8 cellular contexts compared by ENCODE assay signal in genomic region chr2:226791487-226792081, GRCh38. TPM values are rescaled to one million over a fixed set of nuclear protein-coding genes. Genes with fewer than 3 reads are reported as not detected.
A peak's percentile ranks its signal among the peaks of the same experiment; 100 is the strongest.
DNase-seq lines count a peak whose midpoint lies in the region; ATAC-seq and TF ChIP-seq lines count a peak whose summit lies in the region.

No MANE protein-coding gene starts in this region.

- H3K79me2 ChIP-seq in neural progenitor cell (ENCODE audit: low read depth): peaks cover 88% of the 10 kb centered on the region

- H3K27ac ChIP-seq in RWPE2 (ENCODE audit: poor library complexity, severe bottlenecking): peak overlapping the region; percentile 93
- peak overlapping the region; percentile 99 for H3K27ac ChIP-seq in foreskin keratinocyte
- H3K27ac ChIP-seq in neural progenitor cell: peak overlapping the region; percentile 73
- peak overlapping the region; percentile 86 for H3K27ac ChIP-seq in subcutaneous abdominal adipose tissue (ENCODE audit: low read depth, low read length)

- ATAC-seq in RWPE2 (ENCODE audit: low read depth) (peak; percentile 71), foreskin keratinocyte (peak; percentile 91)

- peak overlapping the region; percentile 88 for H3K4me2 ChIP-seq in neural progenitor cell

- H3K36me3 Mint-ChIP-seq in neural progenitor cell: peaks cover 57% of the 10 kb centered on the region

- H3K4me1 Mint-ChIP-seq in neural progenitor cell: peaks cover 50% of the 10 kb centered on the region

- TF ChIP-seq CTCF in RWPE2 (IDR thresholded peaks at IDR 0.05; ENCODE audit: poor library complexity, severe bottlenecking): peak; percentile 26
- peak; percentile 59 for TF ChIP-seq CTCF in foreskin keratinocyte (conservative IDR thresholded peaks at IDR 0.05)
- peak; percentile 46 for TF ChIP-seq CTCF in neural progenitor cell (IDR thresholded peaks at IDR 0.05)

- H3K9ac ChIP-seq in ES-I3 (ENCODE audit: low read depth, low read length) (peak overlapping the region; percentile 90), neural progenitor cell (peak overlapping the region; percentile 11), subcutaneous abdominal adipose tissue (ENCODE audit: low read length in 5 of 5) (peak overlapping the region; percentile 52 to 94 (median 79))

- H3F3A ChIP-seq in neural progenitor cell (ENCODE audit: low read depth): peaks cover 11% of the 10 kb centered on the region

- H3K27me3 Mint-ChIP-seq in neural progenitor cell (ENCODE audit: insufficient read depth, low read depth): peaks cover 2% of the 10 kb centered on the region

- H3K27ac Mint-ChIP-seq in neural progenitor cell: peak overlapping the region; percentile 92

- H3K4me3 Mint-ChIP-seq in neural progenitor cell: peak overlapping the region; percentile 85

- H3K9me3 ChIP-seq in ES-I3 (ENCODE audit: control insufficient read depth, insufficient read depth, low read length): no peaks in the 10 kb centered on the region
- H3K9me3 ChIP-seq in RWPE2 (ENCODE audit: severe bottlenecking): no peaks in the 10 kb centered on the region
- no peaks in the 10 kb centered on the region for H3K9me3 ChIP-seq in neural progenitor cell (ENCODE audit: low read depth)
- no peaks in the 10 kb centered on the region for H3K9me3 ChIP-seq in subcutaneous abdominal adipose tissue (ENCODE audit: control insufficient read depth in 5 of 5, low read length in 5 of 5)

- H4K20me1 ChIP-seq in neural progenitor cell (ENCODE audit: low read depth): peaks cover 18% of the 10 kb centered on the region

- H3K4me3 ChIP-seq in RWPE2 (ENCODE audit: severe bottlenecking) (peak overlapping the region; percentile 63), neural progenitor cell (peak overlapping the region; percentile 52), subcutaneous abdominal adipose tissue (ENCODE audit: low read depth in 1 of 5, low read length in 5 of 5) (peak overlapping the region; percentile 66 to 82 (median 78))

- peak overlapping the region; percentile 99 for H2AFZ ChIP-seq in neural progenitor cell (replicated peaks)

- H3K36me3 ChIP-seq in ES-I3 (ENCODE audit: insufficient read depth, low read length) (no peaks in the 10 kb centered on the region), RWPE2 (ENCODE audit: low read depth) (peaks cover 94% of the 10 kb centered on the region), neural progenitor cell (no peaks in the 10 kb centered on the region), subcutaneous abdominal adipose tissue (ENCODE audit: control insufficient read depth in 5 of 5, insufficient read depth in 5 of 5, low read length in 5 of 5) (peaks cover 0 to 8% (median 3%) of the 10 kb centered on the region in 5 donors)

- H3K9me3 Mint-ChIP-seq in neural progenitor cell: peaks cover 20% of the 10 kb centered on the region

- H3K27me3 ChIP-seq in RWPE2 (ENCODE audit: insufficient read depth, poor library complexity, severe bottlenecking) (no peaks in the 10 kb centered on the region), foreskin keratinocyte (no peaks in the 10 kb centered on the region), neural progenitor cell (no peaks in the 10 kb centered on the region), subcutaneous abdominal adipose tissue (ENCODE audit: control insufficient read depth in 5 of 5, insufficient read depth in 4 of 5, low read length in 5 of 5) (no peaks in the 10 kb centered on the region)

- peaks cover 15% of the 10 kb centered on the region; the same call in 1 of the 2 replicates for H3K4me1 ChIP-seq in ES-I3 (ENCODE audit: insufficient read depth, low read length)
- peaks cover 20% of the 10 kb centered on the region for H3K4me1 ChIP-seq in RWPE2 (ENCODE audit: insufficient read depth, poor library complexity, severe bottlenecking)
- peaks cover 7% of the 10 kb centered on the region for H3K4me1 ChIP-seq in foreskin keratinocyte
- H3K4me1 ChIP-seq in neural progenitor cell: peaks cover 33% of the 10 kb centered on the region
- peaks cover 2 to 69% (median 56%) of the 10 kb centered on the region in 5 donors for H3K4me1 ChIP-seq in subcutaneous abdominal adipose tissue (ENCODE audit: control insufficient read depth in 5 of 5, insufficient read depth in 5 of 5, low read length in 5 of 5)

- DNase-seq in GOT3 (lab: John Stamatoyannopoulos, UW) (peak; percentile 59), LHCN-M2 (ENCODE audit: low read depth) (peak; percentile 85), RWPE2 (ENCODE audit: low spot score) (peak; percentile 88), activated gamma-delta T cell treated with Interleukin-2 at 50 U/mL for 16 hours (peak; percentile 88), foreskin keratinocyte (peak in 1 of 2 donors; percentile 69), neural progenitor cell (ENCODE audit: low spot score) (peak; percentile 95)

RNA-seq across cellular contexts. Expression of gene IRS1, which starts 8.0 kb away (rescaled TPM):
- 25.0 and 28.5 TPM in 2 replicates for total RNA-seq in LHCN-M2 (2014; rRNA removed)
- 18.9 TPM for polyA plus RNA-seq in LHCN-M2 (2012)
- total RNA-seq in foreskin keratinocyte: 23.9 and 31.9 TPM in 2 replicates
- polyA plus RNA-seq in foreskin keratinocyte: 5.7 and 10.1 TPM in 2 replicates
- total RNA-seq in neural progenitor cell (ENCODE audit: low replicate concordance): 8.4 and 13.0 TPM in 2 replicates

RNA-seq across cellular contexts. Expression of gene RHBDD1, which starts 44.3 kb away (rescaled TPM):
- 4.4 and 6.6 TPM in 2 replicates for total RNA-seq in LHCN-M2 (2014; rRNA removed)
- 9.0 TPM for polyA plus RNA-seq in LHCN-M2 (2012)
- 23.4 and 32.8 TPM in 2 replicates for total RNA-seq in foreskin keratinocyte
- 6.3 and 6.6 TPM in 2 replicates for polyA plus RNA-seq in foreskin keratinocyte
- 13.8 and 15.1 TPM in 2 replicates for total RNA-seq in neural progenitor cell (ENCODE audit: low replicate concordance)

Comparison
In these comparisons a context has a peak if more than half of its experiments do, and no peak if none do; other contexts are left out.
1. H3K9ac ChIP-seq: peak in every context shown above with its lines; median percentile 90 in ES-I3; 79 in subcutaneous abdominal adipose tissue; 11 in neural progenitor cell.